ENCODE assay signal across 1 cellular context in genomic region chr6:76562371-76562770, GRCh38.
TF ChIP-seq lines count a peak whose summit lies in the region.

No MANE protein-coding gene starts in this region.

TF ChIP-seq in H1, 55 proteins besides CTCF, POLR2A, EP300 and RAD21:
- TF ChIP-seq TAF7 (optimal IDR thresholded peaks at IDR 0.05; ENCODE audit: borderline replicate concordance, low read depth, low read length): peak; percentile 65
- peak; percentile 58; the same call in 1 of the 2 replicates for TF ChIP-seq POLR2AphosphoS5 (IDR thresholded peaks at IDR 0.05; ENCODE audit: low read depth, low read length)
- TF ChIP-seq TBP (IDR thresholded peaks at IDR 0.05; ENCODE audit: low read depth, low read length): peak; percentile 76
- peak; percentile 74 for TF ChIP-seq TAF1 (IDR thresholded peaks at IDR 0.05; ENCODE audit: low read depth, low read length)
TF ChIP-seq in H1: peak in this region for 4; not testable (repeated sequence) for 51.
